In the genomic region with DNA sequence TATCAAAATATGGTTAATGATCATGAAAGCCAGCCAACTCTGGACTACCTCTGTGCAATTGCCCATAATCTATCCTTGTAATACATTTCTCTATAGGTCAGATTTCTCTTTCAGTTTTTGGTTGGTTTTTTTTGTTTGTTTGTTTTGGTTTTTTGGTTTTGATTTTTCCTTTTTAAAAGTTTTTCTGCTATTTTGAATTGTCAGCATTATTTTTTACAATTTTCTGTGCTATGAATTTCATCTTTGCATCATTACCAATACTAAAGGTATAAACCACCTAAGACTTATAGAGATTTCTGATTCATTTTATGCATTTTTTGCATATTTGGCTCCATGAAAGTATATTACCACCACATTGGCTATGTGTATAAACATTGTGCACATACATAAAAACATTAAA, we compare ENCODE assay signal across 22 cellular contexts.
DNase-seq lines count a peak whose midpoint lies in the region; ATAC-seq, FAIRE-seq and TF ChIP-seq lines count a peak whose summit lies in the region.
"Had no signal": no experiment of that assay in that cellular context is flagged by ENCODE, and none has a peak within 500 bp of the region (broad histone marks: within the 10 kb centered on the region; RNA-seq: fewer than 3 reads in every experiment).

No MANE protein-coding gene starts in this region.

- no peak overlapping the region for H2AK9ac ChIP-seq in IMR-90 (replicated peaks; ENCODE audit: low read depth, low read length, poor library complexity)

- CTCF ChIA-PET in A549 (lab: Yijun Ruan, JAX), result no interaction called here
- CTCF ChIA-PET in IMR-90 (lab: Yijun Ruan, JAX), result no interaction called here
- CTCF ChIA-PET in K562 (lab: Yijun Ruan, JAX; ENCODE audit: low intra/inter-chr PET ratio), result no interaction called here
- CTCF ChIA-PET in H1 (lab: Charles Lee; ENCODE audit: partially characterized antibody), result interaction anchor here (0.6 kb wide), 2 partner anchors 231 to 266 kb away, joined by 3 read pairs; no protein-coding TSS in a partner anchor

- no peaks in the 10 kb centered on the region for H3K9me1 ChIP-seq in IMR-90 (ENCODE audit: insufficient read depth, low read length)
- H3K9me1 ChIP-seq in K562 (ENCODE audit: control insufficient read depth, insufficient read depth, low read length), result no peaks in the 10 kb centered on the region

- H4K20me1 ChIP-seq in IMR-90 (ENCODE audit: insufficient read depth, low read length) (no peaks in the 10 kb centered on the region), K562 (replicated peaks; ENCODE audit: control insufficient read depth, insufficient read depth, low read length) (no peaks in the 10 kb centered on the region), H1 (replicated peaks in 1 of 2; ENCODE audit: control insufficient read depth in 1 of 2, insufficient read depth in 2 of 2, low read length in 2 of 2) (no peaks in the 10 kb centered on the region)
- H4K20me1 ChIP-seq: BLaER1 treated with 17β-estradiol and CSF1 and Interleukin-3, amounts not matched to agents 10 nM and 100 nM had no signal

- dilution Hi-C loops in IMR-90 (cut with HindIII; ENCODE audit: low sequenced_read_pairs, unreplicated experiment), result no loop called here

- H3K79me2 ChIP-seq in K562 (ENCODE audit: control insufficient read depth, insufficient read depth, low read length) (no peaks in the 10 kb centered on the region), H1 (ENCODE audit: control insufficient read depth in 1 of 2, insufficient read depth in 2 of 2, low read length in 2 of 2) (no peaks in the 10 kb centered on the region)

- no peak overlapping the region for H3K9ac ChIP-seq in IMR-90 (ENCODE audit: low read depth, low read length)
- H3K9ac ChIP-seq in K562 (ENCODE audit: insufficient read depth in 1 of 2, low read depth in 2 of 2, low read length in 2 of 2), result no peak overlapping the region
- H3K9ac ChIP-seq in H1 (replicated peaks in 1 of 4; ENCODE audit: extremely low read depth in 1 of 4, low read depth in 3 of 4, low read length in 3 of 4), result no peak overlapping the region
- H3K9ac ChIP-seq: BLaER1 treated with 17β-estradiol and CSF1 and Interleukin-3, amounts not matched to agents 10 nM and 100 nM had no signal

- no peaks in the 10 kb centered on the region for H3K4me1 ChIP-seq in A549
- H3K4me1 ChIP-seq in IMR-90 (ENCODE audit: control insufficient read depth, insufficient read depth, low read length), result no peaks in the 10 kb centered on the region
- no peaks in the 10 kb centered on the region for H3K4me1 ChIP-seq in K562 (replicated peaks in 1 of 2; ENCODE audit: control insufficient read depth in 2 of 2, insufficient read depth in 2 of 2, low read length in 2 of 2)
- peaks cover 0 to 5% (median 0%) of the 10 kb centered on the region in 4 experiments; a peak in 2 of 7 replicates for H3K4me1 ChIP-seq in H1 (replicated peaks in 1 of 4; ENCODE audit: control insufficient read depth in 3 of 4, insufficient read depth in 4 of 4, low read length in 3 of 4)
- H3K4me1 ChIP-seq in left ventricle myocardium inferior, result peaks cover 5% of the 10 kb centered on the region
- H3K4me1 ChIP-seq: Caco-2 had no signal

- no peak overlapping the region for H3K23ac ChIP-seq in IMR-90 (ENCODE audit: low read depth, low read length)
- no peak overlapping the region for H3K23ac ChIP-seq in H1 (ENCODE audit: insufficient read length)

- no peak for TF ChIP-seq CTCF in A549 (IDR thresholded peaks at IDR 0.05)
- no peak for TF ChIP-seq CTCF in IMR-90 (conservative IDR thresholded peaks at IDR 0.05; ENCODE audit: low read depth, low read length)
- no peak for TF ChIP-seq CTCF in K562 (IDR thresholded peaks at IDR 0.05 in 2 of 3, conservative IDR thresholded peaks at IDR 0.05 in 1 of 3; ENCODE audit: insufficient read depth in 2 of 3, low read depth in 1 of 3, low read length in 3 of 3)
- no peak for TF ChIP-seq CTCF in H1 (IDR thresholded peaks at IDR 0.05; ENCODE audit: control extremely low read depth in 1 of 3, insufficient read depth in 1 of 3, low read depth in 1 of 3, low read length in 3 of 3)
- TF ChIP-seq CTCF in left ventricle myocardium inferior (IDR thresholded peaks at IDR 0.05; ENCODE audit: borderline replicate concordance), result no peak

- no peak overlapping the region for H2BK15ac ChIP-seq in IMR-90 (ENCODE audit: low read depth, low read length)
- H2BK15ac ChIP-seq in H1 (ENCODE audit: low read length), result no peak overlapping the region

- H3K4ac ChIP-seq in IMR-90 (ENCODE audit: low read depth, low read length), result no peak overlapping the region
- H3K4ac ChIP-seq in H1 (replicated peaks; ENCODE audit: insufficient read length, low read depth, low read length), result no peak overlapping the region

- no peak overlapping the region for H3K56ac ChIP-seq in IMR-90 (ENCODE audit: extremely low read depth, insufficient read depth, low read length)
- H3K56ac ChIP-seq in H1 (replicated peaks; ENCODE audit: insufficient read length, low read depth, low read length), result no peak overlapping the region

- H2BK20ac ChIP-seq in IMR-90 (ENCODE audit: low read depth, low read length) (no peak overlapping the region), H1 (ENCODE audit: low read length) (no peak overlapping the region)

- H2AK5ac ChIP-seq in IMR-90 (ENCODE audit: low read depth, low read length) (no peak overlapping the region), H1 (ENCODE audit: low read depth, low read length) (no peak overlapping the region)

- H3K36me3 ChIP-seq in IMR-90 (ENCODE audit: control insufficient read depth, insufficient read depth, low read length), result no peaks in the 10 kb centered on the region
- no peaks in the 10 kb centered on the region for H3K36me3 ChIP-seq in K562 (ENCODE audit: control insufficient read depth, insufficient read depth, low read length)
- no peaks in the 10 kb centered on the region for H3K36me3 ChIP-seq in H1 (ENCODE audit: control insufficient read depth in 2 of 4, insufficient read depth in 4 of 4, low read length in 3 of 4)
- H3K36me3 ChIP-seq in left ventricle myocardium inferior, result no peaks in the 10 kb centered on the region
- H3K36me3 ChIP-seq: BLaER1 treated with 17β-estradiol and CSF1 and Interleukin-3, amounts not matched to agents 10 nM and 100 nM had no signal

- no peak for DNase-seq in A549 (ENCODE audit: low read depth in 1 of 2, low spot score in 1 of 2)
- no peak for DNase-seq in IMR-90
- no peak for DNase-seq in K562 (ENCODE audit: extremely low read depth in 1 of 4, low spot score in 3 of 4)
- DNase-seq in H1 (ENCODE audit: low read depth in 1 of 2, low spot score in 2 of 2), result no peak
- no peak for DNase-seq in NCI-H2196 treated with DMSO at 0.1 percent for 48 hours (lab: John Stamatoyannopoulos, UW; ENCODE audit: unreplicated experiment)
- no peak for DNase-seq in stimulated activated CD4-positive, alpha-beta T cell treated with anti-CD3 and anti-CD28 coated beads, Interleukin-15, amount 100 ng/mL, for 24 hours
- no peak for DNase-seq in left ventricle myocardium inferior
- DNase-seq: 8988T; AML-193; Caco-2; Calu3; CD4-positive, alpha-beta T cell; CD8-positive, alpha-beta T cell; DMS79 treated with DMSO at 0.1 percent for 48 hours; GF-D8 had no signal

- H2AFZ ChIP-seq in IMR-90 (replicated peaks; ENCODE audit: low read length, poor library complexity) (no peak overlapping the region), K562 (ENCODE audit: low read depth, low read length) (no peak overlapping the region), H1 (ENCODE audit: low read length) (no peak overlapping the region)

- no peaks in the 10 kb centered on the region for H3K27me3 ChIP-seq in IMR-90 (ENCODE audit: control insufficient read depth, insufficient read depth, low read length)
- H3K27me3 ChIP-seq in K562 (ENCODE audit: control insufficient read depth in 2 of 2, insufficient read depth in 2 of 2, low read length in 2 of 2), result no peaks in the 10 kb centered on the region
- H3K27me3 ChIP-seq in H1 (replicated peaks in 1 of 4; ENCODE audit: control insufficient read depth in 3 of 4, extremely low read depth in 1 of 4, insufficient read depth in 3 of 4, low read length in 3 of 4), result no peaks in the 10 kb centered on the region
- no peaks in the 10 kb centered on the region for H3K27me3 ChIP-seq in left ventricle myocardium inferior (ENCODE audit: low read depth)
- H3K27me3 ChIP-seq: BLaER1 treated with 17β-estradiol and CSF1 and Interleukin-3, amounts not matched to agents 10 nM and 100 nM had no signal

- POLR2A ChIA-PET in A549 (lab: Yijun Ruan, JAX), result no interaction called here
- POLR2A ChIA-PET in IMR-90 (lab: Charles Lee; ENCODE audit: unreplicated experiment), result no interaction called here
- POLR2A ChIA-PET in K562 (lab: Yijun Ruan, JAX), result no interaction called here
- POLR2A ChIA-PET in H1 (lab: Charles Lee; ENCODE audit: partially characterized antibody), result no interaction called here

- BruUV-seq in IMR-90 (replicated peaks; lab: Mats Ljungman, UMichigan), result no TSS peak
- no TSS peak for BruUV-seq in K562 (replicated peaks; lab: Mats Ljungman, UMichigan)

- H3K9me3 ChIP-seq in A549 (no peaks in the 10 kb centered on the region), IMR-90 (ENCODE audit: control insufficient read depth, insufficient read depth, low read length) (peaks cover 2% of the 10 kb centered on the region; the same call in 1 of the 2 replicates), K562 (replicated peaks; ENCODE audit: control insufficient read depth, insufficient read depth, low read depth, low read length) (peaks cover 1% of the 10 kb centered on the region; the same call in 1 of the 2 replicates), H1 (ENCODE audit: insufficient read depth in 2 of 2, low read depth in 1 of 2, low read length in 1 of 2) (no peaks in the 10 kb centered on the region), left ventricle myocardium inferior (replicated peaks) (no peaks in the 10 kb centered on the region)
- H3K9me3 ChIP-seq: BLaER1 treated with 17β-estradiol and CSF1 and Interleukin-3, amounts not matched to agents 10 nM and 100 nM; Caco-2 had no signal

- TF ChIP-seq RAD21 in A549 (conservative IDR thresholded peaks at IDR 0.05 in 1 of 2, IDR thresholded peaks at IDR 0.05 in 1 of 2), result no peak
- TF ChIP-seq RAD21 in IMR-90 (IDR thresholded peaks at IDR 0.05; ENCODE audit: low read length), result no peak
- no peak for TF ChIP-seq RAD21 in K562 (CRISPR knock-in tag; conservative IDR thresholded peaks at IDR 0.05 in 1 of 2, IDR thresholded peaks at IDR 0.05 in 1 of 2)
- no peak for TF ChIP-seq RAD21 in H1 (IDR thresholded peaks at IDR 0.05 in 1 of 2, conservative IDR thresholded peaks at IDR 0.05 in 1 of 2; ENCODE audit: low read depth in 2 of 2, low read length in 2 of 2)

- no peak overlapping the region for H3K4me2 ChIP-seq in A549
- H3K4me2 ChIP-seq in IMR-90 (ENCODE audit: low read depth, low read length), result no peak overlapping the region
- no peak overlapping the region for H3K4me2 ChIP-seq in K562 (ENCODE audit: insufficient read depth, low read length)
- no peak overlapping the region for H3K4me2 ChIP-seq in H1 (ENCODE audit: insufficient read depth in 1 of 2, low read depth in 2 of 2, low read length in 2 of 2)

- H3K27ac ChIP-seq in A549, result no peak overlapping the region
- H3K27ac ChIP-seq in IMR-90 (ENCODE audit: insufficient read depth, low read length), result no peak overlapping the region
- H3K27ac ChIP-seq in K562 (ENCODE audit: extremely low read depth, low read depth, low read length), result no peak overlapping the region
- no peak overlapping the region for H3K27ac ChIP-seq in H1 (ENCODE audit: low read depth, low read length)
- no peak overlapping the region for H3K27ac ChIP-seq in left ventricle myocardium inferior (replicated peaks)
- H3K27ac ChIP-seq: BLaER1 treated with 17β-estradiol and CSF1 and Interleukin-3, amounts not matched to agents 10 nM and 100 nM; C4-2B had no signal

- TF ChIP-seq POLR2A in A549 (IDR thresholded peaks at IDR 0.05; ENCODE audit: low read length) (no peak), IMR-90 (IDR thresholded peaks at IDR 0.05; ENCODE audit: low read depth, low read length) (no peak), K562 (conservative IDR thresholded peaks at IDR 0.05) (no peak), H1 (IDR thresholded peaks at IDR 0.05; ENCODE audit: control extremely low read depth in 1 of 2, low read depth in 2 of 2, low read length in 2 of 2) (no peak)

- H3K14ac ChIP-seq in IMR-90 (replicated peaks; ENCODE audit: low read depth, low read length) (no peak overlapping the region), H1 (ENCODE audit: insufficient read length) (no peak overlapping the region)

- H3K4me3 ChIP-seq in A549 (no peak overlapping the region), IMR-90 (ENCODE audit: insufficient read depth, low read depth, low read length) (no peak overlapping the region), K562 (no peak overlapping the region), H1 (ENCODE audit: extremely low read depth in 1 of 4, insufficient read depth in 2 of 4, low read depth in 3 of 4, low read length in 4 of 4) (no peak overlapping the region), left ventricle myocardium inferior (no peak overlapping the region)
- H3K4me3 ChIP-seq: BLaER1 treated with 17β-estradiol and CSF1 and Interleukin-3, amounts not matched to agents 10 nM and 100 nM had no signal

- ATAC-seq in A549 (no peak), IMR-90 (ENCODE audit: low read depth) (no peak), K562 (no peak), HG02642 (IDR thresholded peaks at IDR 0.05; ENCODE audit: poor library complexity, unreplicated experiment) (no peak)
- ATAC-seq: CD8-positive, alpha-beta T cell had no signal

- in situ Hi-C loops in IMR-90 (cut with MboI; ENCODE audit: low sequenced_read_pairs), result no loop called here
- in situ Hi-C loops in K562 (cut with MboI), result no loop called here

- H2BK5ac ChIP-seq in IMR-90 (ENCODE audit: low read depth, low read length, poor library complexity, severe bottlenecking), result no peak overlapping the region
- H2BK5ac ChIP-seq in H1 (ENCODE audit: low read depth, low read length), result no peak overlapping the region

- no peaks in the 10 kb centered on the region for H3K23me2 ChIP-seq in H1 (ENCODE audit: low read depth, low read length)

- no peak overlapping the region for H4K91ac ChIP-seq in IMR-90 (ENCODE audit: insufficient read depth, low read depth, low read length)
- no peak overlapping the region for H4K91ac ChIP-seq in H1 (replicated peaks; ENCODE audit: insufficient read length, low read length)

- H3K18ac ChIP-seq in IMR-90 (ENCODE audit: low read depth, low read length) (no peak overlapping the region), H1 (ENCODE audit: extremely low read depth, low read length) (no peak overlapping the region)

- FAIRE-seq in A549 (lab: Jason Lieb, UNC), result no peak
- no peak for FAIRE-seq in K562 (lab: Jason Lieb, UNC)
- no peak for FAIRE-seq in H1 (lab: Jason Lieb, UNC)
- FAIRE-seq: A204.1, G401.6, GM12891, GM19239 had no signal

- TF ChIP-seq EP300 in A549 (IDR thresholded peaks at IDR 0.05), result no peak
- TF ChIP-seq EP300 in K562 (IDR thresholded peaks at IDR 0.05; ENCODE audit: low read length), result no peak
- TF ChIP-seq EP300 in H1 (IDR thresholded peaks at IDR 0.05; ENCODE audit: borderline replicate concordance in 1 of 2, low read depth in 2 of 2, low read length in 2 of 2), result no peak

- intact Hi-C loops in IMR-90 (cut with micrococcal nuclease) (no loop called here), K562 (cut with micrococcal nuclease) (no loop called here), left ventricle myocardium inferior (cut with micrococcal nuclease) (no loop called here)

- H2BK120ac ChIP-seq in IMR-90 (ENCODE audit: low read depth, low read length) (no peak overlapping the region), H1 (replicated peaks; ENCODE audit: low read depth, low read length) (no peak overlapping the region)

- H4K5ac ChIP-seq in IMR-90 (ENCODE audit: low read depth, low read length) (no peak overlapping the region), H1 (ENCODE audit: insufficient read length, low read depth, low read length) (no peak overlapping the region)

- no peak overlapping the region for H4K8ac ChIP-seq in IMR-90 (ENCODE audit: low read depth in 2 of 2, low read length in 2 of 2)
- H4K8ac ChIP-seq in H1 (ENCODE audit: extremely low read depth, insufficient read depth, low read length), result no peak overlapping the region

- H3K79me1 ChIP-seq in IMR-90 (ENCODE audit: low read depth in 1 of 2, low read length in 2 of 2) (no peaks in the 10 kb centered on the region), H1 (ENCODE audit: low read depth, low read length) (no peaks in the 10 kb centered on the region)

- H2BK12ac ChIP-seq in H1 (ENCODE audit: low read depth, low read length), result no peak overlapping the region
